9 cellular contexts compared by ENCODE assay signal in the genomic region with DNA sequence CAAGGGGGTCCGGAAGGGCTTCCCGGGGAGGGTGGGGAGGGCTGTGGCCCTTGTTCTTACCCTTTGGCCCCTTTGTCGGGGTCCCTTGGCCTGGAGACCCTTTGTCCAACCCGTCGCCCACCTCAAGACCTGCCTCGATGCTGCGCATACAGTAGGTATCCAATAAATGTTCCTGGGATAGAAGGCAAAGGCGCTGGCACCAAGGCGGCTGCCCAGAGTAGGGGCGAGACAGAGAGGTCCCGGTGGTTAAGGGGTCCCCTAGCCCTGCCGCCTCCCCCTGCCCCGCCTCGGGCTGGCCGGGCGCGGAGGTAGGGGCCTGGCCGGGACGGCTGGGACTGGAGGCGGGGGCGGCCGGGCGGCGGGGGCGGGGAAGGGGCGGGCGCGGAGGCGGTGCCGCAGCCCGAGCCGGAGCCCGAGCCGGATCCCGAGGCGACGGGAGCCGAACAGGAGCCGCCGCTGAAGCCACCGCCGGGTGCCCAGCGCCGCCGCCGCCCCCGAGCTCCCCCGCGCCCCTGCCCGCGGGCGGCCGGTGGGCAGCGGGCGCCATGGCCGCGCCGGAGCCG. TPM values are rescaled to one million over a fixed set of nuclear protein-coding genes. Genes with fewer than 3 reads are reported as not detected.
A peak's percentile ranks its signal among the peaks of the same experiment; 100 is the strongest.
DNase-seq lines count a peak whose midpoint lies in the region; ATAC-seq, FAIRE-seq and TF ChIP-seq lines count a peak whose summit lies in the region.
"Had no signal": no experiment of that assay in that cellular context is flagged by ENCODE, and none has a peak within 500 bp of the region (broad histone marks: within the 10 kb centered on the region; RNA-seq: fewer than 3 reads in every experiment).

A gene (plus strand): TSS at position 442 of the 563 bp plus-strand sequence. CDS start 104 bp downstream, at position 546.

- 0 out of 2 replicates have a peak within 1 kb of the TSS, but pooled peaks have one; percentile 18 for H2AFZ ChIP-seq in H1 (ENCODE audit: low read length)

- H3K27ac ChIP-seq in H1 (ENCODE audit: low read depth, low read length) (no peak within 1 kb of the TSS), urinary bladder (ENCODE audit: low read depth) (peak within 1 kb of the TSS; percentile 67)

- H3K4me3 ChIP-seq in H1 (ENCODE audit: extremely low read depth in 1 of 4, insufficient read depth in 2 of 4, low read depth in 3 of 4, low read length in 4 of 4) (peak within 1 kb of the TSS; percentile 42 to 66 (median 46)), urinary bladder (ENCODE audit: low read depth, low read length) (peak within 1 kb of the TSS; percentile 82)

- in situ Hi-C loops in SK-MEL-5 (cut with HindIII; ENCODE audit: low pct_unique_long_range_greater_than_20kb, low sequenced_read_pairs), result no loop called here

- 25% methylated on average over 11 of the region's 59 CpGs; no CpG with 5 or more reads in 1 of the 2 experiments for WGBS in H1 (ENCODE audit: extremely low coverage in 1 of 2, insufficient coverage in 1 of 2, insufficient read length in 1 of 2, insufficient replicate concordance in 2 of 2, low coverage in 1 of 2, low lambda C conversion rate in 2 of 2, missing lambda C conversion rate in 1 of 2), 2 experiments
- 8% methylated on average over 58 of the region's 59 CpGs for WGBS in urinary bladder

- peaks cover 2 to 30% (median 24%) of the 10 kb centered on the region in 4 experiments for H3K27me3 ChIP-seq in H1 (replicated peaks in 1 of 4; ENCODE audit: control insufficient read depth in 3 of 4, extremely low read depth in 1 of 4, insufficient read depth in 3 of 4, low read length in 3 of 4)

- H3K9me3 ChIP-seq in H1 (ENCODE audit: insufficient read depth in 2 of 2, low read depth in 1 of 2, low read length in 1 of 2), result no peaks in the 10 kb centered on the region

- peak within 1 kb of the TSS; percentile 64 for H2BK120ac ChIP-seq in H1 (replicated peaks; ENCODE audit: low read depth, low read length)

- TF ChIP-seq CTCF in H1 (IDR thresholded peaks at IDR 0.05; ENCODE audit: control extremely low read depth in 1 of 3, insufficient read depth in 1 of 3, low read depth in 1 of 3, low read length in 3 of 3), result no peak

- H2BK5ac ChIP-seq in H1 (ENCODE audit: low read depth, low read length), result 0 out of 2 replicates have a peak within 1 kb of the TSS, but pooled peaks have one; percentile 66

- DNase-seq in NCI-H2196 (lab: John Stamatoyannopoulos, UW; ENCODE audit: unreplicated experiment), result peak; percentile 39
- no peak for DNase-seq in NCI-H2196 treated with DMSO at 0.1 percent for 48 hours (lab: John Stamatoyannopoulos, UW; ENCODE audit: unreplicated experiment)
- DNase-seq in SK-MEL-5 (ENCODE audit: low read depth, low spot score), result peak; percentile 30
- DNase-seq in H1 (ENCODE audit: low read depth in 1 of 2, low spot score in 2 of 2), result no peak
- DNase-seq in mesenteric fat pad (ENCODE audit: low spot score), result no peak
- DNase-seq in activated gamma-delta T cell (lab: John Stamatoyannopoulos, UW), result no peak

- H4K5ac ChIP-seq in H1 (ENCODE audit: insufficient read length, low read depth, low read length), result no peak within 1 kb of the TSS

- peaks cover 0 to 9% of the 10 kb centered on the region in 2 experiments for H4K20me1 ChIP-seq in H1 (replicated peaks in 1 of 2; ENCODE audit: control insufficient read depth in 1 of 2, insufficient read depth in 2 of 2, low read length in 2 of 2)

- no peak within 1 kb of the TSS for H3K14ac ChIP-seq in H1 (ENCODE audit: insufficient read length)

- H3K36me3 ChIP-seq in H1 (ENCODE audit: control insufficient read depth in 2 of 4, insufficient read depth in 4 of 4, low read length in 3 of 4) (no peaks in the 10 kb centered on the region), urinary bladder (ENCODE audit: insufficient read depth) (no peaks in the 10 kb centered on the region)

- ATAC-seq in GM21528 (IDR thresholded peaks at IDR 0.05; ENCODE audit: low FRiP score, unreplicated experiment), result no peak

- peaks cover 0 to 14% (median 11%) of the 10 kb centered on the region in 4 experiments; a peak in 5 of 7 replicates for H3K4me1 ChIP-seq in H1 (replicated peaks in 1 of 4; ENCODE audit: control insufficient read depth in 3 of 4, insufficient read depth in 4 of 4, low read length in 3 of 4)
- H3K4me1 ChIP-seq in urinary bladder (ENCODE audit: insufficient read depth), result no peaks in the 10 kb centered on the region

- TF ChIP-seq RAD21 in H1 (IDR thresholded peaks at IDR 0.05 in 1 of 2, conservative IDR thresholded peaks at IDR 0.05 in 1 of 2; ENCODE audit: low read depth in 2 of 2, low read length in 2 of 2), result no peak

- H3K18ac ChIP-seq in H1 (ENCODE audit: extremely low read depth, low read length), result peak within 1 kb of the TSS; percentile 65; the same call in 1 of the 2 replicates

- CTCF ChIA-PET in H1 (lab: Charles Lee; ENCODE audit: partially characterized antibody), result interaction anchor here (0.8 to 1.6 kb wide), 5 partner anchors 8 to 64 kb away, joined by 3 to 5 read pairs (median 4); no protein-coding TSS in a partner anchor

- no peak for TF ChIP-seq EP300 in H1 (IDR thresholded peaks at IDR 0.05; ENCODE audit: borderline replicate concordance in 1 of 2, low read depth in 2 of 2, low read length in 2 of 2)

- H2AK5ac ChIP-seq in H1 (ENCODE audit: low read depth, low read length), result peak within 1 kb of the TSS; percentile 87; the same call in 1 of the 2 replicates

- peak within 1 kb of the TSS; percentile 98 for H3K4ac ChIP-seq in H1 (replicated peaks; ENCODE audit: insufficient read length, low read depth, low read length)

- POLR2A ChIA-PET in H1 (lab: Charles Lee; ENCODE audit: partially characterized antibody), result interaction anchor here (0.5 to 2.1 kb wide), 5 partner anchors 15 to 435 kb away, joined by 3 to 7 read pairs (median 3); a partner anchor contains a TSS

- H4K91ac ChIP-seq in H1 (replicated peaks; ENCODE audit: insufficient read length, low read length), result peak within 1 kb of the TSS; percentile 95

- peaks cover 7% of the 10 kb centered on the region; the same call in 1 of the 2 replicates for H3K23me2 ChIP-seq in H1 (ENCODE audit: low read depth, low read length)

- peak within 1 kb of the TSS; percentile 61 to 80 for H3K4me2 ChIP-seq in H1 (ENCODE audit: insufficient read depth in 1 of 2, low read depth in 2 of 2, low read length in 2 of 2)

- peak within 1 kb of the TSS; percentile 96; the same call in 1 of the 2 replicates for H2BK12ac ChIP-seq in H1 (ENCODE audit: low read depth, low read length)

- no peaks in the 10 kb centered on the region for H3K79me2 ChIP-seq in H1 (ENCODE audit: control insufficient read depth in 1 of 2, insufficient read depth in 2 of 2, low read length in 2 of 2)

- peak within 1 kb of the TSS; percentile 40 for H4K8ac ChIP-seq in H1 (ENCODE audit: extremely low read depth, insufficient read depth, low read length)

- no peak within 1 kb of the TSS for H3K23ac ChIP-seq in H1 (ENCODE audit: insufficient read length)

- H2BK20ac ChIP-seq in H1 (ENCODE audit: low read length), result peak within 1 kb of the TSS; percentile 80; the same call in 1 of the 2 replicates

- no peak for TF ChIP-seq POLR2A in H1 (IDR thresholded peaks at IDR 0.05; ENCODE audit: control extremely low read depth in 1 of 2, low read depth in 2 of 2, low read length in 2 of 2)

- H3K9ac ChIP-seq in H1 (replicated peaks in 1 of 4; ENCODE audit: extremely low read depth in 1 of 4, low read depth in 3 of 4, low read length in 3 of 4), result peak within 1 kb of the TSS in 1 of 4 experiments; percentile 2; a peak in 1 of 7 replicates

- peak within 1 kb of the TSS; percentile 97 for H2BK15ac ChIP-seq in H1 (ENCODE audit: low read length)

- FAIRE-seq in H1 (lab: Jason Lieb, UNC), result no peak
- FAIRE-seq: G401.6 had no signal

- H3K79me1 ChIP-seq in H1 (ENCODE audit: low read depth, low read length), result no peaks in the 10 kb centered on the region

- no peak within 1 kb of the TSS for H3K56ac ChIP-seq in H1 (replicated peaks; ENCODE audit: insufficient read length, low read depth, low read length)

TF ChIP-seq in H1, 55 proteins besides CTCF, POLR2A, EP300 and RAD21:
- TF ChIP-seq CREB1 (IDR thresholded peaks at IDR 0.05) (no peak), RXRA (IDR thresholded peaks at IDR 0.05; ENCODE audit: insufficient read depth, low read depth, low read length) (no peak), TCF12 (IDR thresholded peaks at IDR 0.05; ENCODE audit: low read depth, low read length) (no peak), RFX5 (IDR thresholded peaks at IDR 0.05; ENCODE audit: borderline replicate concordance, low read depth, low read length) (no peak), RNF2 (IDR thresholded peaks at IDR 0.05; ENCODE audit: borderline replicate concordance, low read depth, low read length, missing control alignments, poor library complexity, severe bottlenecking) (no peak), SIX5 (IDR thresholded peaks at IDR 0.05; ENCODE audit: low read depth, low read length) (no peak), POLR2AphosphoS5 (IDR thresholded peaks at IDR 0.05; ENCODE audit: low read depth, low read length) (no peak), JUN (IDR thresholded peaks at IDR 0.05; ENCODE audit: low read depth, low read length) (no peak)
- TF ChIP-seq, protein P1, sequence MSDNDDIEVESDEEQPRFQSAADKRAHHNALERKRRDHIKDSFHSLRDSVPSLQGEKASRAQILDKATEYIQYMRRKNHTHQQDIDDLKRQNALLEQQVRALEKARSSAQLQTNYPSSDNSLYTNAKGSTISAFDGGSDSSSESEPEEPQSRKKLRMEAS (IDR thresholded peaks at IDR 0.05), result no peak
- TF ChIP-seq, protein P2, sequence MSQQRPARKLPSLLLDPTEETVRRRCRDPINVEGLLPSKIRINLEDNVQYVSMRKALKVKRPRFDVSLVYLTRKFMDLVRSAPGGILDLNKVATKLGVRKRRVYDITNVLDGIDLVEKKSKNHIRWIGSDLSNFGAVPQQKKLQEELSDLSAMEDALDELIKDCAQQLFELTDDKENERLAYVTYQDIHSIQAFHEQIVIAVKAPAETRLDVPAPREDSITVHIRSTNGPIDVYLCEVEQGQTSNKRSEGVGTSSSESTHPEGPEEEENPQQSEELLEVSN (IDR thresholded peaks at IDR 0.05), result no peak

RNA-seq across cellular contexts. Expression of the gene that starts here (rescaled TPM):
- total RNA-seq in SK-MEL-5 (2014; rRNA removed; shearing (Covaris generic)), result 7.0 and 9.3 TPM in 2 replicates
- 25.9 and 28.6 TPM in 2 replicates for polyA plus RNA-seq in SK-MEL-5 (2015; cell fraction: cytosol; rRNA removed)
- 9.8 and 16.0 TPM in 2 replicates for polyA plus RNA-seq in SK-MEL-5 (2015; cell fraction: nucleus; rRNA removed)
- 19.3 and 19.6 TPM in 2 replicates for total RNA-seq in H1 (2021; fragmentation: NEBNext Ultra II Directional; extraction: Animal tissue kit (Norgen Biotek cat#: 25700))
- polyA plus RNA-seq in H1 (2011; rRNA removed) (13.9 and 22.4 TPM in 2 replicates), urinary bladder (111 TPM)
- 14.3 TPM for polyA plus RNA-seq in H1 (2011; cell fraction: cytosol; rRNA removed)
- 15.4 TPM for polyA plus RNA-seq in H1 (2011; cell fraction: nucleus; rRNA removed)
- 6.9 to 18.2 TPM (median 15.2 TPM) in 4 replicates for polyA plus RNA-seq in H1 (2012, experiment 1 of 2)
- polyA plus RNA-seq in H1 (2012, experiment 2 of 2), result 11.5 TPM
- polyA plus RNA-seq in H1 (2013, experiment 1 of 2), result 16.9 TPM
- polyA plus RNA-seq in H1 (2013, experiment 2 of 2), result 16.5 TPM
- 2.1 and 3.3 TPM in 2 replicates for polyA minus RNA-seq in H1 (2011; rRNA and poly(A)+ RNA removed)
- polyA minus RNA-seq in H1 (2011; cell fraction: cytosol; rRNA and poly(A)+ RNA removed), result 10.2 TPM
- 1.9 TPM for polyA minus RNA-seq in H1 (2011; cell fraction: nucleus; rRNA and poly(A)+ RNA removed)
- total RNA-seq in mesenteric fat pad (238 TPM), urinary bladder (25.9 TPM)

Comparison
In these comparisons a context has a peak if more than half of its experiments do, and no peak if none do; other contexts are left out.
1. DNase-seq: peak in NCI-H2196 (single experiment) and SK-MEL-5 (single experiment); none in NCI-H2196 treated with DMSO at 0.1 percent for 48 hours (single experiment), H1 (0 of 2), mesenteric fat pad (single experiment) and activated gamma-delta T cell (single experiment).